Comparison of ENCODE assay signal across 11 cellular contexts in the genomic region with DNA sequence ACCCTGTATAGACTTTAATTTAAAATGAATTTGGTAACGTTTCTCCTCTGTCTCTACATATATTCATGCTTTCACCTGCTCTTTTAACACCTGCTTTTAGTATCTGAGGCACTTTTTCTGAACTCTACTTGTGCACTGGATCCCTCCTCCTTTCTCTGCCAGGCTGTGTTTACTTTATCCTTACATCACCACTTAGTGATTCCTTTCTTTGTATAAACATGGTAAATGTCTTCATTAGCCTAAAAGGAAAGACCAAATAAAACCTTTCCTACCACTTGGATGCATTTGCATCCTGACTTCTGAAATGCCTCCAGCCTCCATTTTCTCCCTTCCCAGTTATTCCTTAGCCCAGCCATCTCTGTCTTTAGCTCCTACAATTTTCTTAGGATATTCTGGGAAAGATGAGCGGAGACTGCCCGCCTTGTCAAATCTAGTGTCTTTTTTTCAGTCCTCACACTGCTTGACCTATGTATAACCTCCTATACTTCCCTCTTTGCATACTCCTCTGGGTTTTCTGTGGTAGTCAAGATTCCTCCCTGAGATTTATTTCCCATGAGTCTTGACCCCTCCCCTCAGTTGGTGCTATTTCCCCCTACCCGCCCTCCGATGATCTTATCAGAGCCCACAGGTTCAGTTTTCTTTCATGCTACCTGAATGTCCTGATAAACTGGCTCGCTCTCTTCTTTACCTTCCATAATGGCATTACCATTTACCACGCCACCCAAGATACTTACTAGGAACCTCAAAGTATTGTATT. TPM values are rescaled to one million over a fixed set of nuclear protein-coding genes. Genes with fewer than 3 reads are reported as not detected.
A peak's percentile ranks its signal among the peaks of the same experiment; 100 is the strongest.
DNase-seq lines count a peak whose midpoint lies in the region; ATAC-seq and TF ChIP-seq lines count a peak whose summit lies in the region.
"Had no signal": no experiment of that assay in that cellular context is flagged by ENCODE, and none has a peak within 500 bp of the region (broad histone marks: within the 10 kb centered on the region; RNA-seq: fewer than 3 reads in every experiment).

No MANE protein-coding gene starts in this region.

- H3K27me3 Mint-ChIP-seq in activated T-helper 1 cell treated with anti-CD3 and anti-CD28 coated beads, Interleukin-12 subunit alpha, Interleukin-12 subunit beta, Interleukin-2, Interleukin-4 antibody, amounts not matched to agents 30 ng/mL and 10 ng/mL and 1 ng/mL, durations not matched to agents 14 hours and 24 hours and 36 hours (ENCODE audit: insufficient read depth) = no peaks in the 10 kb centered on the region
- H3K27me3 Mint-ChIP-seq in activated T-cell treated with anti-CD3 and anti-CD28 coated beads, Interleukin-2, amount 50 U/mL, for 4 hours (ENCODE audit: low read depth) = no peaks in the 10 kb centered on the region
- H3K27me3 Mint-ChIP-seq: activated CD4-positive, alpha-beta T cell treated with anti-CD3 and anti-CD28 coated beads, Interleukin-2, amount 10 ng/mL, durations not matched to agents 7 days and 5 days had no signal

- H3K9me3 Mint-ChIP-seq in activated T-helper 1 cell treated with anti-CD3 and anti-CD28 coated beads, Interleukin-12 subunit alpha, Interleukin-12 subunit beta, Interleukin-2, Interleukin-4 antibody, amounts not matched to agents 30 ng/mL and 10 ng/mL and 1 ng/mL, durations not matched to agents 14 hours and 24 hours and 36 hours = no peaks in the 10 kb centered on the region
- no peaks in the 10 kb centered on the region for H3K9me3 Mint-ChIP-seq in activated T-cell treated with anti-CD3 and anti-CD28 coated beads, Interleukin-2, amount 50 U/mL, for 4 hours

- H3K4me1 Mint-ChIP-seq in activated T-helper 1 cell treated with anti-CD3 and anti-CD28 coated beads, Interleukin-12 subunit alpha, Interleukin-12 subunit beta, Interleukin-2, Interleukin-4 antibody, amounts not matched to agents 30 ng/mL and 10 ng/mL and 1 ng/mL, durations not matched to agents 14 hours and 24 hours and 36 hours (ENCODE audit: low read depth) = peaks cover 17% of the 10 kb centered on the region
- H3K4me1 Mint-ChIP-seq in activated T-cell treated with anti-CD3 and anti-CD28 coated beads, Interleukin-2, amount 50 U/mL, for 4 hours (ENCODE audit: low read depth) = peaks cover 10% of the 10 kb centered on the region

- H3K4me1 ChIP-seq in cardiac muscle cell (ENCODE audit: low read depth) = no peaks in the 10 kb centered on the region
- peaks cover 5 to 15% (median 10%) of the 10 kb centered on the region in 4 donors for H3K4me1 ChIP-seq in upper lobe of left lung
- H3K4me1 ChIP-seq: Peyer's patch had no signal

- ATAC-seq in upper lobe of left lung (ENCODE audit: low FRiP score in 2 of 2) = peak; percentile 51 to 65
- ATAC-seq in activated T-cell treated with anti-CD3 and anti-CD28 coated beads, Interleukin-2, amount 50 U/mL, for 4 hours = no peak
- ATAC-seq in HG02798 (IDR thresholded peaks at IDR 0.05; ENCODE audit: poor library complexity, unreplicated experiment) = no peak

- H3K4me3 ChIP-seq in cardiac muscle cell (no peak overlapping the region), upper lobe of left lung (no peak overlapping the region)
- H3K4me3 ChIP-seq: Peyer's patch had no signal

- H3K27ac ChIP-seq in cardiac muscle cell = peak overlapping the region; percentile 3
- peak overlapping the region; percentile 2 to 68 (median 33) for H3K27ac ChIP-seq in upper lobe of left lung
- H3K27ac ChIP-seq: Peyer's patch had no signal

- intact Hi-C loops in cardiac septum (cut with DNase I) = no loop called here
- intact Hi-C loops in activated T-helper 1 cell treated with anti-CD3 and anti-CD28 coated beads, Interleukin-12 subunit alpha, Interleukin-12 subunit beta, Interleukin-2, Interleukin-4 antibody, amounts not matched to agents 30 ng/mL and 10 ng/mL and 1 ng/mL, durations not matched to agents 14 hours and 24 hours and 36 hours (cut with micrococcal nuclease) = no loop called here

- TF ChIP-seq POLR2A in upper lobe of left lung (IDR thresholded peaks at IDR 0.05) = no peak

- peaks cover 32% of the 10 kb centered on the region for H3K36me3 ChIP-seq in cardiac muscle cell
- peaks cover 2 to 47% (median 21%) of the 10 kb centered on the region in 4 donors for H3K36me3 ChIP-seq in upper lobe of left lung

- no peak overlapping the region for H3K4me3 Mint-ChIP-seq in activated T-helper 1 cell treated with anti-CD3 and anti-CD28 coated beads, Interleukin-12 subunit alpha, Interleukin-12 subunit beta, Interleukin-2, Interleukin-4 antibody, amounts not matched to agents 30 ng/mL and 10 ng/mL and 1 ng/mL, durations not matched to agents 14 hours and 24 hours and 36 hours
- H3K4me3 Mint-ChIP-seq in activated T-cell treated with anti-CD3 and anti-CD28 coated beads, Interleukin-2, amount 50 U/mL, for 4 hours = no peak overlapping the region
- H3K4me3 Mint-ChIP-seq: activated CD4-positive, alpha-beta T cell treated with anti-CD3 and anti-CD28 coated beads, Interleukin-2, amount 10 ng/mL, durations not matched to agents 7 days and 5 days had no signal

- TF ChIP-seq CTCF in cardiac muscle cell (IDR thresholded peaks at IDR 0.05; ENCODE audit: low read depth, low read length) (no peak), upper lobe of left lung (IDR thresholded peaks at IDR 0.05) (no peak)

- H3K27me3 ChIP-seq in cardiac muscle cell = no peaks in the 10 kb centered on the region
- H3K27me3 ChIP-seq in upper lobe of left lung = no peaks in the 10 kb centered on the region
- H3K27me3 ChIP-seq: Peyer's patch had no signal

- WGBS in upper lobe of left lung, 2 donors = 73 to 75% methylated on average over 7 of the region's 7 CpGs

- H3K36me3 Mint-ChIP-seq in activated T-helper 1 cell treated with anti-CD3 and anti-CD28 coated beads, Interleukin-12 subunit alpha, Interleukin-12 subunit beta, Interleukin-2, Interleukin-4 antibody, amounts not matched to agents 30 ng/mL and 10 ng/mL and 1 ng/mL, durations not matched to agents 14 hours and 24 hours and 36 hours (ENCODE audit: low read depth) = peaks cover 43% of the 10 kb centered on the region
- peaks cover 45% of the 10 kb centered on the region for H3K36me3 Mint-ChIP-seq in activated T-cell treated with anti-CD3 and anti-CD28 coated beads, Interleukin-2, amount 50 U/mL, for 4 hours (ENCODE audit: insufficient read depth)

- no peak for DNase-seq in cardiac muscle cell (ENCODE audit: low read depth in 1 of 2, low spot score in 1 of 2)
- DNase-seq in cardiac septum (ENCODE audit: low spot score) = no peak
- DNase-seq in NCI-H526 treated with DMSO at 0.1 percent for 48 hours (lab: John Stamatoyannopoulos, UW) = peak; percentile 48
- DNase-seq in fibroblast of peridontal ligament (ENCODE audit: extremely low read depth) = peak; percentile 61
- DNase-seq in upper lobe of left lung = no peak
- no peak for DNase-seq in activated T-helper 1 cell treated with anti-CD3 and anti-CD28 coated beads, Interleukin-12 subunit alpha, Interleukin-12 subunit beta, Interleukin-2, Interleukin-4 antibody, amounts not matched to agents 30 ng/mL and 10 ng/mL and 1 ng/mL, durations not matched to agents 14 hours and 24 hours and 36 hours (ENCODE audit: low spot score)
- no peak for DNase-seq in activated T-cell treated with anti-CD3 and anti-CD28 coated beads, Interleukin-2, amount 50 U/mL, for 4 hours
- DNase-seq: activated CD4-positive, alpha-beta T cell treated with anti-CD3 and anti-CD28 coated beads, Interleukin-2, amount 10 ng/mL, durations not matched to agents 7 days and 5 days; Peyer's patch; stimulated activated CD4-positive, alpha-beta T cell treated with anti-CD3 and anti-CD28 coated beads, Interleukin-4, amount 100 ng/mL, for 24 hours had no signal

- H3K9me3 ChIP-seq in cardiac muscle cell (ENCODE audit: low read depth) (no peaks in the 10 kb centered on the region), upper lobe of left lung (no peaks in the 10 kb centered on the region)
- H3K9me3 ChIP-seq: Peyer's patch had no signal

- H3K27ac Mint-ChIP-seq in activated T-helper 1 cell treated with anti-CD3 and anti-CD28 coated beads, Interleukin-12 subunit alpha, Interleukin-12 subunit beta, Interleukin-2, Interleukin-4 antibody, amounts not matched to agents 30 ng/mL and 10 ng/mL and 1 ng/mL, durations not matched to agents 14 hours and 24 hours and 36 hours = no peak overlapping the region
- H3K27ac Mint-ChIP-seq: activated CD4-positive, alpha-beta T cell treated with anti-CD3 and anti-CD28 coated beads, Interleukin-2, amount 10 ng/mL, durations not matched to agents 7 days and 5 days had no signal

- no peak for TF ChIP-seq EP300 in upper lobe of left lung (IDR thresholded peaks at IDR 0.05)

RNA-seq across cellular contexts. Expression of a gene that starts 44.8 kb away (rescaled TPM):
- 5.0 and 11.5 TPM in 2 replicates for total RNA-seq in cardiac muscle cell
- 7.6 and 12.3 TPM in 2 replicates for polyA plus RNA-seq in cardiac muscle cell
- 5.7 TPM for total RNA-seq in cardiac septum
- total RNA-seq in upper lobe of left lung = 10 to 100 TPM; 17.8 to 49.5 (median 29.6) TPM
- 93.6 and 97.2 TPM in 2 replicates for total RNA-seq in activated T-helper 1 cell treated with anti-CD3 and anti-CD28 coated beads, Interleukin-12 subunit alpha, Interleukin-12 subunit beta, Interleukin-2, Interleukin-4 antibody, amounts not matched to agents 30 ng/mL and 10 ng/mL and 1 ng/mL, durations not matched to agents 14 hours and 24 hours and 36 hours
- 10 to 100 TPM; 75.5 to 92.2 (median 78.1) TPM for total RNA-seq in activated T-cell treated with anti-CD3 and anti-CD28 coated beads, Interleukin-2, amount 50 U/mL, for 4 hours

Comparison
In these comparisons a context has a peak if more than half of its experiments do, and no peak if none do; other contexts are left out.
1. DNase-seq: peak in NCI-H526 treated with DMSO at 0.1 percent for 48 hours (single experiment) and fibroblast of peridontal ligament (single experiment); none in cardiac muscle cell (0 of 2), cardiac septum (single experiment), upper lobe of left lung (0 of 2), activated T-helper 1 cell treated with anti-CD3 and anti-CD28 coated beads, Interleukin-12 subunit alpha, Interleukin-12 subunit beta, Interleukin-2, Interleukin-4 antibody, amounts not matched to agents 30 ng/mL and 10 ng/mL and 1 ng/mL, durations not matched to agents 14 hours and 24 hours and 36 hours (single experiment) and activated T-cell treated with anti-CD3 and anti-CD28 coated beads, Interleukin-2, amount 50 U/mL, for 4 hours (single experiment).
2. ATAC-seq: peak in upper lobe of left lung (2 of 2); none in activated T-cell treated with anti-CD3 and anti-CD28 coated beads, Interleukin-2, amount 50 U/mL, for 4 hours (0 of 2) and HG02798 (single experiment).